8 cellular contexts compared by ENCODE assay signal in genomic region chr3:169772951-169773816, GRCh38. TPM values are rescaled to one million over a fixed set of nuclear protein-coding genes. Genes with fewer than 3 reads are reported as not detected.
A peak's percentile ranks its signal among the peaks of the same experiment; 100 is the strongest.
DNase-seq lines count a peak whose midpoint lies in the region; ATAC-seq lines count a peak whose summit lies in the region.

Gene MYNN (plus strand): TSS chr3:169773396. CDS start chr3:169774296, 900 bp downstream.

- DNase-seq in CD4-positive, alpha-beta memory T cell = peak; percentile 92 to 95 (median 94)
- peak; percentile 92 for DNase-seq in HK-2 (ENCODE audit: unreplicated experiment)
- peak; percentile 12 for DNase-seq in NK-92 (lab: John Stamatoyannopoulos, UW; ENCODE audit: unreplicated experiment)
- peak; percentile 97 for DNase-seq in activated CD8-positive, alpha-beta memory T cell treated with anti-CD3 and anti-CD28 coated beads for 24 hours
- DNase-seq in effector memory CD4-positive, alpha-beta T cell = peak; percentile 79 to 86 (median 83)
- DNase-seq in memory B cell (ENCODE audit: low spot score in 2 of 2) = peak; percentile 89 to 92
- DNase-seq in stimulated activated CD8-positive, alpha-beta memory T cell treated with anti-CD3 and anti-CD28 coated beads, Interleukin-12 subunit alpha, Interleukin-12 subunit beta, amount 100 ng/mL, for 4 hours (ENCODE audit: low read depth) = peak; percentile 90

- CTCF ChIA-PET in CD4-positive, alpha-beta memory T cell (lab: Charles Lee; ENCODE audit: partially characterized antibody) = interaction anchor here (0.7 to 3.7 kb wide), 7 partner anchors 10 to 1039 kb away, joined by 3 to 37 read pairs (median 3); partner anchors contain the start of gene TERC

- peak within 1 kb of the TSS; percentile 98 to 100 (median 99) for H3K27ac Mint-ChIP-seq in CD4-positive, alpha-beta memory T cell
- peak within 1 kb of the TSS; percentile 99 for H3K27ac Mint-ChIP-seq in memory B cell

- peaks cover 36% of the 10 kb centered on the region for H3K4me1 ChIP-seq in CD4-positive, alpha-beta memory T cell (ENCODE audit: insufficient read depth, low read length)
- H3K4me1 ChIP-seq in effector memory CD4-positive, alpha-beta T cell (ENCODE audit: control insufficient read depth, insufficient read depth, low read length, poor library complexity, severe bottlenecking) = peaks cover 14% of the 10 kb centered on the region

- H3K9me3 Mint-ChIP-seq in CD4-positive, alpha-beta memory T cell = peaks cover 0 to 12% (median 0%) of the 10 kb centered on the region in 8 donors
- H3K9me3 Mint-ChIP-seq in memory B cell = no peaks in the 10 kb centered on the region

- H3K27me3 Mint-ChIP-seq in CD4-positive, alpha-beta memory T cell = peaks cover 0 to 11% of the 10 kb centered on the region in 2 donors
- no peaks in the 10 kb centered on the region for H3K27me3 Mint-ChIP-seq in memory B cell

- peak within 1 kb of the TSS; percentile 99 for H3K27ac ChIP-seq in CD4-positive, alpha-beta memory T cell (ENCODE audit: low read depth, low read length)
- peak within 1 kb of the TSS; percentile 99 for H3K27ac ChIP-seq in effector memory CD4-positive, alpha-beta T cell (ENCODE audit: insufficient read depth, low read length, poor library complexity, severe bottlenecking)

- H3K4me3 ChIP-seq in CD4-positive, alpha-beta memory T cell (ENCODE audit: low read length in 2 of 2) = peak within 1 kb of the TSS; percentile 83 to 94
- peak within 1 kb of the TSS; percentile 72 for H3K4me3 ChIP-seq in effector memory CD4-positive, alpha-beta T cell (ENCODE audit: insufficient read depth, low read depth, low read length, poor library complexity, severe bottlenecking)

- POLR2A ChIA-PET in CD4-positive, alpha-beta memory T cell (lab: Charles Lee; ENCODE audit: partially characterized antibody) = interaction anchor here (0.6 to 3.7 kb wide), 17 partner anchors 10 to 1136 kb away, joined by 3 to 120 read pairs (median 7); partner anchors contain the start of genes LRRC34, LRRIQ4, PHC3 and PRKCI

- peaks cover 12% of the 10 kb centered on the region for H3K36me3 ChIP-seq in CD4-positive, alpha-beta memory T cell (ENCODE audit: insufficient read depth, low read length)
- H3K36me3 ChIP-seq in effector memory CD4-positive, alpha-beta T cell (ENCODE audit: control insufficient read depth, insufficient read depth, low read length) = peaks cover 14% of the 10 kb centered on the region

- peaks cover 22 to 58% of the 10 kb centered on the region in 2 donors for H3K36me3 Mint-ChIP-seq in CD4-positive, alpha-beta memory T cell
- peaks cover 5% of the 10 kb centered on the region for H3K36me3 Mint-ChIP-seq in memory B cell

- H3K9me3 ChIP-seq in CD4-positive, alpha-beta memory T cell (ENCODE audit: control insufficient read depth in 1 of 2, low read length in 2 of 2) = no peaks in the 10 kb centered on the region
- H3K9me3 ChIP-seq in effector memory CD4-positive, alpha-beta T cell (ENCODE audit: control insufficient read depth, low read length) = no peaks in the 10 kb centered on the region

- peaks cover 27 to 71% (median 43%) of the 10 kb centered on the region in 4 donors for H3K4me1 Mint-ChIP-seq in CD4-positive, alpha-beta memory T cell
- H3K4me1 Mint-ChIP-seq in memory B cell = peaks cover 17% of the 10 kb centered on the region

- ATAC-seq in GM19452 (IDR thresholded peaks at IDR 0.05; ENCODE audit: unreplicated experiment) (peak; percentile 81), memory B cell (ENCODE audit: low read depth) (peak; percentile 80)

- H3K27me3 ChIP-seq in CD4-positive, alpha-beta memory T cell (ENCODE audit: insufficient read depth, low read length) = no peaks in the 10 kb centered on the region
- H3K27me3 ChIP-seq in effector memory CD4-positive, alpha-beta T cell (replicated peaks; ENCODE audit: control insufficient read depth, insufficient read depth, low read length, poor library complexity, severe bottlenecking) = no peaks in the 10 kb centered on the region

- intact Hi-C loops in CD4-positive, alpha-beta memory T cell (cut with micrococcal nuclease) = loop anchor here (1.0 to 5.0 kb wide), 8 partner anchors 8 to 1136 kb away; partner anchors contain the start of genes EIF5A2, LRRC34, LRRIQ4 and MECOM

- H3K4me3 Mint-ChIP-seq in CD4-positive, alpha-beta memory T cell = peak within 1 kb of the TSS; percentile 92 to 99 (median 98)
- H3K4me3 Mint-ChIP-seq in memory B cell = peak within 1 kb of the TSS; percentile 99

RNA-seq across cellular contexts. Expression of gene MYNN, which starts in this region (rescaled TPM):
- total RNA-seq in CD4-positive, alpha-beta memory T cell = 10 to 100 TPM; 21.1 to 23.0 TPM
- polyA plus RNA-seq in CD4-positive, alpha-beta memory T cell = 10 to 100 TPM; 11.6 to 15.9 TPM

Comparison
In these comparisons a context has a peak if more than half of its experiments do, and no peak if none do; other contexts are left out.
1. Peak in every context shown above with its lines: DNase-seq, ATAC-seq, H3K4me3 ChIP-seq and H3K27ac ChIP-seq.
2. DNase-seq: peak in every context shown above with its lines; median percentile 97 in activated CD8-positive, alpha-beta memory T cell treated with anti-CD3 and anti-CD28 coated beads for 24 hours; 94 in CD4-positive, alpha-beta memory T cell; 92 in HK-2; 90 in memory B cell; 90 in stimulated activated CD8-positive, alpha-beta memory T cell treated with anti-CD3 and anti-CD28 coated beads, Interleukin-12 subunit alpha, Interleukin-12 subunit beta, amount 100 ng/mL, for 4 hours; 83 in effector memory CD4-positive, alpha-beta T cell; 12 in NK-92.